10 cellular contexts compared by ENCODE assay signal in the genomic region with DNA sequence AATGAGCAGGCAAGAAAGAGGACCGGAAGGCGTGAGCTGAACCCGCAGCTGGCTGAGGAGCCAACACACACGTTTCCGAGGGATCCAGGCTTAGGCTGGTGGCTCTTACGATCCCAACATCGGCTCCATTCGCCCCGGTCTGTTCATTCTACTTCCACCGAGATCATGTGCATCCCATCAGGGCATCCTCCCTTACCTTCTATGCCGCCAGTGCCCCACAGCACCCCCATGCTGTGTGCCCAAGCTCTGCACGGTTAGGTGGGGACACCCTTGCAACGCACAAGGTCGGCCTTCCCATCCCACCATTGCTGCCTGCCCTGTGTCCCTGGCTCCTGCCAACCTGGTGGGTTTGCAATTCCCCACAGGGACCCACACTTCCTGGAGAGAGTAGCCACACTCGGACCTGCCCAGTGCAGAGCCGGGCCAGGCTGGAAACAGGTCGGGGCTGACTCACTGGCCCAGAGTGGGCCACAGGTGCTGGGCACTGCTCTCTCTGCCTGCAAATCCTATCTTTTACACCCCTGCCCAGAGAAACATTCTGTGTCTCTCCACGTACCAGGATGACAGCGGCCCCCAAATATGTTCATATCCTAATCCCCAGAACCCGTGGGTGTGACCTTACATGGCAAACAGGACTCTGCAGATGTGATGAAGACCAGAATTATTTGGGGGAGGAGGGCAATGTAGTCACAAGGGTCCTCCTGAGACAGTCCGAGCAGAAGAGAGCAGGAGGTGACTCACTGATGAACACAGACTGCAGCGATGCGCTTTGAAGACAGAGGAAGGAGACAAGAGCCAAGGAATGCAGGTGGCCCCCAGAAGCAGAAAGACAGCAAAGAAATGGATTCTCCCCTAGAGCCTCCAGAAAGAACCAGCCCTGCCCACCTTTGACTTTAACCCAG.
A peak's percentile ranks its signal among the peaks of the same experiment; 100 is the strongest.
DNase-seq lines count a peak whose midpoint lies in the region; ATAC-seq and TF ChIP-seq lines count a peak whose summit lies in the region.
"Had no signal": no experiment of that assay in that cellular context is flagged by ENCODE, and none has a peak within 500 bp of the region (broad histone marks: within the 10 kb centered on the region; RNA-seq: fewer than 3 reads in every experiment).

No MANE protein-coding gene starts in this region.

- no peaks in the 10 kb centered on the region for H3K4me1 ChIP-seq in BE2C
- H3K4me1 ChIP-seq: ascending aorta had no signal

- in situ Hi-C loops in GM13977 (cut with MboI; ENCODE audit: low pct_unique_long_range_greater_than_20kb, low sequenced_read_pairs, unreplicated experiment) = no loop called here

- no peaks in the 10 kb centered on the region for H3K27me3 ChIP-seq in BE2C
- H3K27me3 ChIP-seq: ascending aorta had no signal

- H3K4me3 ChIP-seq in BE2C (ENCODE audit: low read depth, low read length) = no peak overlapping the region
- H3K4me3 ChIP-seq: ascending aorta had no signal

- TF ChIP-seq CTCF in GM13977 (IDR thresholded peaks at IDR 0.05; ENCODE audit: extremely low read depth, insufficient read depth, missing control alignments) (peak; percentile 14), BE2C (IDR thresholded peaks at IDR 0.05; ENCODE audit: low read depth, low read length) (no peak)

- intact Hi-C loops in left cardiac atrium (cut with DNase I) = no loop called here

- no peaks in the 10 kb centered on the region for H3K9me3 ChIP-seq in BE2C
- H3K9me3 ChIP-seq: ascending aorta had no signal

- H3K36me3 ChIP-seq in BE2C = no peaks in the 10 kb centered on the region
- H3K36me3 ChIP-seq: ascending aorta had no signal

- ATAC-seq in left cardiac atrium = no peak

- DNase-seq in A172 (ENCODE audit: low spot score) = peak; percentile 79
- no peak for DNase-seq in GM13977 (ENCODE audit: low spot score)
- peak; percentile 62 for DNase-seq in activated CD8-positive, alpha-beta memory T cell treated with anti-CD3 and anti-CD28 coated beads, Interleukin-2, amount 50 U/mL, for 48 hours
- DNase-seq in iPS-NIHi7 (ENCODE audit: extremely low spot score) = peak; percentile 9
- DNase-seq in amygdala (lab: John Stamatoyannopoulos, UW) = no peak
- DNase-seq in NCI-H1105 treated with DMSO at 0.1 percent for 48 hours (lab: John Stamatoyannopoulos, UW) = no peak
- no peak for DNase-seq in left cardiac atrium
- DNase-seq in BE2C = no peak
- DNase-seq: kidney had no signal

Comparison
In these comparisons a context has a peak if more than half of its experiments do, and no peak if none do; other contexts are left out.
1. DNase-seq: peak in A172 (single experiment), activated CD8-positive, alpha-beta memory T cell treated with anti-CD3 and anti-CD28 coated beads, Interleukin-2, amount 50 U/mL, for 48 hours (single experiment) and iPS-NIHi7 (single experiment); none in GM13977 (single experiment), amygdala (0 of 56), NCI-H1105 treated with DMSO at 0.1 percent for 48 hours (single experiment), left cardiac atrium (single experiment) and BE2C (single experiment).